ENCODE assay signal across 8 cellular contexts in the genomic region with DNA sequence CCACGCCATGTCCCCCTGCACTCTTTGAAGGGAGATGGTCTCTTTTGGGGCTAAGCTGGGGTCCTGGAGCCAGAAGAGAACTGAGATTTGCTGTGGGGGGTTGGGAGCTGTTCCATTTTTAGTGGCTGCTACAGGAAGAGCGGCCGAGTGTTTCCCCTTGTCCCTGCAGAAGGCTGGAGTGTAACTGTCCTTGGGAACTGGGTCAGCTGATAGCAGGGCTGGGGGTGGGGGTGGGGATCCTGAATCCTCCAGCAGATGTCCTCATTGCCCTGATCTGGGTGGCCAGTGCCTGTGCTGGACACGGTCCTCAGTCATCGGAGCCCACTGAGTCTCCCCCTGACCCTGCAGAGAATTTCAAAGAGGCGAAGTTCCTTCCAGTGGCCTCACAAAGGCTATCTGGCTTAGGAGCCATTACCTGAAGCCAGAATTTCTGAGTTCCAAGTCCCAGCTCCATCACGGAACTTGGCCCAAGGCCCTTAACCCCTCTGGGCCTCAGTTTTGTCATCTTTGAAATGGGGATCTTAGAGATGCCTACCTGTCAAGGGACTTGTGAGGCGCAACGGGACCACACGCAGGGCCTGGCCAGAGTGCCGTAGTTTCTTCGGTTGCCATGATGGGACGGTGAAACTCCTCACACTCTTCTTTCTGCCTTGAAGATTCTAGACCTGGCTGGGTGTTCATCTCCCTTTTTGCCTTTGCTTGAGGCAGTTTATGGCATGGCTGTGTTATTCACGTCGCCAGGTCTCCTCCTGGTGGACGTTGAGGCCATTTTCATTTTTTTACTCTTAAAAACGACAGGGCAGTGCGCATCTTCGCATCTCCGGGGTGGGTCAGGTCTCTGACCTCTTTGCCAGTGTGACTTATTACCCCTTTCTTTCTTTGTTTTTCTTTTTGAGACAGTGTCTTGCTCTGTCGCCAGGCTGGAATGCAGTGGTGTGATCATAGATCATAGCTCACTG. TPM values are rescaled to one million over a fixed set of nuclear protein-coding genes. Genes with fewer than 3 reads are reported as not detected.
A peak's percentile ranks its signal among the peaks of the same experiment; 100 is the strongest.
DNase-seq lines count a peak whose midpoint lies in the region; ATAC-seq lines count a peak whose summit lies in the region.

No MANE protein-coding gene starts in this region.

- intact Hi-C loops in left colon (cut with DNase I, micrococcal nuclease) = no loop called here

- peak overlapping the region; percentile 53 for H3K27ac ChIP-seq in caudate nucleus (ENCODE audit: low read depth, low read length)
- peak overlapping the region; percentile 79 for H3K27ac ChIP-seq in temporal lobe (ENCODE audit: low read depth, low read length)

- ATAC-seq in left colon (peak; percentile 47), GM21737 (IDR thresholded peaks at IDR 0.05; ENCODE audit: unreplicated experiment) (no peak)

- DNase-seq in A172 (ENCODE audit: low spot score) (peak; percentile 18), HuH-7 (ENCODE audit: low spot score) (peak; percentile 40), caudate nucleus (lab: John Stamatoyannopoulos, UW) (peak in 52 of 61 donors; percentile 21 to 75 (median 49)), left colon (no peak), dedifferentiated amniotic fluid mesenchymal stem cell (ENCODE audit: extremely low spot score) (no peak), NCI-H2171 (lab: John Stamatoyannopoulos, UW) (no peak)

RNA-seq across cellular contexts. Expression of gene DNM2, which starts 51.9 kb away (rescaled TPM):
- 51.7 and 56.0 TPM in 2 replicates for total RNA-seq in A172 (2014; rRNA removed; shearing (Covaris generic))
- total RNA-seq in left colon (100 to 1,000 TPM; 446 to 618 TPM), temporal lobe (32.5 TPM)

Comparison
In these comparisons a context has a peak if more than half of its experiments do, and no peak if none do; other contexts are left out.
1. DNase-seq: peak in A172 (single experiment), HuH-7 (single experiment) and caudate nucleus (52 of 61); none in left colon (0 of 2), dedifferentiated amniotic fluid mesenchymal stem cell (single experiment) and NCI-H2171 (single experiment).